Comparison of ENCODE assay signal across 17 cellular contexts in the genomic region with DNA sequence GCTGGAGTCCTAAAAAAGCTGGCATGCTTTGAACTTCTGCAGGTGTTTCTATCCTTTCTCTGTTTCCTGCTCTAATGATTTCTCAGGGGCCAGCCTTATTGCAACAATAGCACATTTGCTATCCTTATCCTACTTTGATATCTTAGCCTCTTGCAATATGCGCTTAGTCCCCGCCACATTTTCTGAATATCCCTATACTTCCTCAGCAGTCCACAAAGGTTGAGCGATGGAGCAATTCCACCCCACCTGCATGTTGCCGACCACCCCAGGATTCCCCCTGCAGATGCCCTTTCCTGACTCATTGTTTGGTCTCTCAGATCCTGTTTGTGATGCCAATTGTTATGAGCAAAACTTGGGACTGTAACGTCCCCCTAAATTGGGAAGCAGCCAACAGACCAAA. TPM values are rescaled to one million over a fixed set of nuclear protein-coding genes. Genes with fewer than 3 reads are reported as not detected.
DNase-seq lines count a peak whose midpoint lies in the region; TF ChIP-seq lines count a peak whose summit lies in the region.
"Had no signal": no experiment of that assay in that cellular context is flagged by ENCODE, and none has a peak within 500 bp of the region (broad histone marks: within the 10 kb centered on the region; RNA-seq: fewer than 3 reads in every experiment).

No MANE protein-coding gene starts in this region.

- H3K9me3 ChIP-seq in DOHH2 (ENCODE audit: control insufficient read depth, insufficient read depth, low read length): no peaks in the 10 kb centered on the region
- H3K9me3 ChIP-seq in HUES48 (ENCODE audit: control insufficient read depth, insufficient read depth, low read length): no peaks in the 10 kb centered on the region
- no peaks in the 10 kb centered on the region for H3K9me3 ChIP-seq in suprapubic skin

- in situ Hi-C loops in KBM-7 (cut with MboI; ENCODE audit: low pct_unique_long_range_greater_than_20kb, low sequenced_read_pairs): no loop called here

- WGBS in suprapubic skin: 48% methylated on average over 5 of the region's 5 CpGs

- H3K4me3 ChIP-seq in DOHH2 (ENCODE audit: low read length) (no peak overlapping the region), HUES48 (ENCODE audit: low read depth, low read length) (no peak overlapping the region), suprapubic skin (no peak overlapping the region)
- H3K4me3 ChIP-seq: PC-9 had no signal

- H3K4me1 ChIP-seq in DOHH2 (ENCODE audit: control insufficient read depth, low read length): peaks cover 53% of the 10 kb centered on the region
- peaks cover 12% of the 10 kb centered on the region; the same call in 1 of the 2 replicates for H3K4me1 ChIP-seq in HUES48 (ENCODE audit: control insufficient read depth, insufficient read depth, low read length)
- no peaks in the 10 kb centered on the region for H3K4me1 ChIP-seq in suprapubic skin

- no peaks in the 10 kb centered on the region for H4K20me1 ChIP-seq in DOHH2 (ENCODE audit: control insufficient read depth, insufficient read depth, low read depth, low read length)

- H3K27ac ChIP-seq in DOHH2 (ENCODE audit: low read depth, low read length) (0 out of 2 replicates have a peak overlapping the region, but pooled peaks have one; percentile 61), HUES48 (ENCODE audit: low read depth, low read length) (peak overlapping the region; percentile 62), suprapubic skin (no peak overlapping the region)
- H3K27ac ChIP-seq: PC-9 had no signal

- no peaks in the 10 kb centered on the region for H3K79me2 ChIP-seq in DOHH2 (ENCODE audit: control insufficient read depth, low read length)

- H3K36me3 ChIP-seq in DOHH2 (ENCODE audit: control insufficient read depth, low read length) (no peaks in the 10 kb centered on the region; the same call in 1 of the 2 replicates), HUES48 (ENCODE audit: control insufficient read depth, insufficient read depth, low read length) (no peaks in the 10 kb centered on the region), suprapubic skin (no peaks in the 10 kb centered on the region)

- TF ChIP-seq EP300 in suprapubic skin (IDR thresholded peaks at IDR 0.05): no peak

- H3F3A ChIP-seq in DOHH2 (ENCODE audit: control insufficient read depth, insufficient read depth): peaks cover 3% of the 10 kb centered on the region; the same call in 1 of the 2 replicates

- peak overlapping the region; percentile 23 for H3K4me2 ChIP-seq in DOHH2 (ENCODE audit: low read length)
- H3K4me2 ChIP-seq: PC-9 had no signal

- no peak for TF ChIP-seq POLR2A in suprapubic skin (IDR thresholded peaks at IDR 0.05)

- H3K9me2 ChIP-seq in DOHH2 (replicated peaks; ENCODE audit: control insufficient read depth, low read length): no peaks in the 10 kb centered on the region

- TF ChIP-seq CTCF in DOHH2 (IDR thresholded peaks at IDR 0.05; ENCODE audit: low read depth, low read length, poor library complexity, severe bottlenecking) (no peak), suprapubic skin (IDR thresholded peaks at IDR 0.05) (no peak)

- H3K27me3 ChIP-seq in DOHH2 (ENCODE audit: control insufficient read depth, low read length) (no peaks in the 10 kb centered on the region), HUES48 (ENCODE audit: control insufficient read depth, insufficient read depth, low read length) (no peaks in the 10 kb centered on the region), suprapubic skin (peaks cover 28% of the 10 kb centered on the region)

- DNase-seq in RPMI8226 (peak; percentile 47), iPS-NIHi11 (ENCODE audit: low spot score) (peak; percentile 15), KBM-7 (no peak), suprapubic skin (ENCODE audit: low spot score in 2 of 2) (no peak), DMS79 treated with DMSO at 0.1 percent for 48 hours (lab: John Stamatoyannopoulos, UW) (no peak)
- DNase-seq: ACHN, COR-L47, HFFc6, MV-4-11, NCI-H1417, NCI-H187, NCI-H2107, NCI-H510A, NCI-H774, PC-9 had no signal

- H3K9ac ChIP-seq in HUES48 (ENCODE audit: low read depth, low read length): no peak overlapping the region

RNA-seq across cellular contexts. Expression of a gene that starts 48.4 kb away (rescaled TPM):
- 10 to 100 TPM; 30.0 to 48.0 (median 40.2) TPM for total RNA-seq in suprapubic skin

Comparison
In these comparisons a context has a peak if more than half of its experiments do, and no peak if none do; other contexts are left out.
1. DNase-seq: peak in RPMI8226 (single experiment) and iPS-NIHi11 (single experiment); none in KBM-7 (single experiment), suprapubic skin (0 of 2) and DMS79 treated with DMSO at 0.1 percent for 48 hours (single experiment).